Comparison of ENCODE assay signal across 8 cellular contexts in genomic region chr15:88894348-88894818, GRCh38. TPM values are rescaled to one million over a fixed set of nuclear protein-coding genes. Genes with fewer than 3 reads are reported as not detected.
DNase-seq lines count a peak whose midpoint lies in the region; ATAC-seq lines count a peak whose summit lies in the region.

No MANE protein-coding gene starts in this region.

- no peak overlapping the region for H2AK5ac ChIP-seq in mesenchymal stem cell (ENCODE audit: low read length, severe bottlenecking)

- peaks cover 27% of the 10 kb centered on the region for H3K4me1 ChIP-seq in HUES48 (ENCODE audit: control insufficient read depth, insufficient read depth, low read length)
- H3K4me1 ChIP-seq in mesenchymal stem cell (ENCODE audit: control insufficient read depth, insufficient read depth, low read depth, low read length) = peaks cover 29% of the 10 kb centered on the region

- H3K27ac ChIP-seq in HUES48 (ENCODE audit: low read depth, low read length) (no peak overlapping the region), mesenchymal stem cell (ENCODE audit: low read length, poor library complexity, severe bottlenecking) (no peak overlapping the region)

- peaks cover 17% of the 10 kb centered on the region for H3K36me3 ChIP-seq in HUES48 (ENCODE audit: control insufficient read depth, insufficient read depth, low read length)
- peaks cover 0 to 13% of the 10 kb centered on the region in 2 experiments for H3K36me3 ChIP-seq in mesenchymal stem cell (ENCODE audit: control insufficient read depth in 1 of 2, insufficient read depth in 2 of 2, low read depth in 1 of 2, low read length in 2 of 2)

- no peak overlapping the region for H3K18ac ChIP-seq in mesenchymal stem cell (ENCODE audit: low read depth in 1 of 2, low read length in 2 of 2)

- H3K27me3 ChIP-seq in HUES48 (ENCODE audit: control insufficient read depth, insufficient read depth, low read length) (peaks cover 15% of the 10 kb centered on the region), mesenchymal stem cell (ENCODE audit: control insufficient read depth in 1 of 2, insufficient read depth in 1 of 2, low read length in 2 of 2) (peaks cover 14 to 27% of the 10 kb centered on the region in 2 experiments)

- no peak overlapping the region for H4K8ac ChIP-seq in mesenchymal stem cell (ENCODE audit: low read length)

- H3K79me1 ChIP-seq in mesenchymal stem cell (replicated peaks; ENCODE audit: low read length, poor library complexity, severe bottlenecking) = no peaks in the 10 kb centered on the region

- WGBS in mesenchymal stem cell = 3% methylated on average over 23 of the region's 23 CpGs

- H3K23ac ChIP-seq in mesenchymal stem cell (ENCODE audit: low read length in 2 of 2) = no peak overlapping the region

- no peak overlapping the region for H2BK120ac ChIP-seq in mesenchymal stem cell (ENCODE audit: low read depth, low read length)

- H2BK5ac ChIP-seq in mesenchymal stem cell (ENCODE audit: low read depth, low read length, poor library complexity, severe bottlenecking) = no peak overlapping the region

- 0 out of 2 replicates have a peak overlapping the region, but pooled peaks have one; percentile 17 for H3K9ac ChIP-seq in HUES48 (ENCODE audit: low read depth, low read length)
- no peak overlapping the region for H3K9ac ChIP-seq in mesenchymal stem cell (ENCODE audit: low read length)

- peak overlapping the region; percentile 95 for H3K4me2 ChIP-seq in mesenchymal stem cell (ENCODE audit: low read length, poor library complexity, severe bottlenecking)

- no peak for ATAC-seq in GM21515 (IDR thresholded peaks at IDR 0.05; ENCODE audit: unreplicated experiment)

- no peak overlapping the region for H2BK15ac ChIP-seq in mesenchymal stem cell (ENCODE audit: low read depth, poor library complexity, severe bottlenecking)

- no peaks in the 10 kb centered on the region for H3K9me3 ChIP-seq in HUES48 (ENCODE audit: control insufficient read depth, insufficient read depth, low read length)
- no peaks in the 10 kb centered on the region for H3K9me3 ChIP-seq in mesenchymal stem cell (ENCODE audit: control insufficient read depth, low read length)

- H2BK12ac ChIP-seq in mesenchymal stem cell (ENCODE audit: low read length in 2 of 2) = no peak overlapping the region

- H3K4me3 ChIP-seq in HUES48 (ENCODE audit: low read depth, low read length) (peak overlapping the region; percentile 70), mesenchymal stem cell (ENCODE audit: insufficient read depth in 1 of 2, low read depth in 1 of 2, low read length in 2 of 2) (peak overlapping the region in 1 of 2 experiments; percentile 72)

- H2AFZ ChIP-seq in mesenchymal stem cell (ENCODE audit: low read depth, low read length) = no peak overlapping the region

- H4K91ac ChIP-seq in mesenchymal stem cell (ENCODE audit: low read length) = no peak overlapping the region

- H3K14ac ChIP-seq in mesenchymal stem cell (ENCODE audit: low read length in 2 of 2) = no peak overlapping the region

- H3K4ac ChIP-seq in mesenchymal stem cell (ENCODE audit: low read depth in 1 of 2, low read length in 2 of 2) = no peak overlapping the region

- peak; percentile 14 for DNase-seq in DMS79 treated with DMSO at 0.1 percent for 48 hours (lab: John Stamatoyannopoulos, UW)
- DNase-seq in DMS79 (lab: John Stamatoyannopoulos, UW) = no peak
- peak; percentile 85 for DNase-seq in activated CD4-positive, CD25-positive, alpha-beta regulatory T cell treated with anti-CD3 and anti-CD28 coated beads, Interleukin-2, amount 50 U/mL, for 72 hours
- DNase-seq in cerebellum (ENCODE audit: low spot score) = peak; percentile 14
- DNase-seq in mesenchymal stem cell = peak; percentile 26
- peak; percentile 71 to 81 for DNase-seq in stimulated activated CD8-positive, alpha-beta memory T cell treated with anti-CD3 and anti-CD28 coated beads, Interleukin-7, amount 100 ng/mL, for 1 hour (ENCODE audit: low read depth in 2 of 2)

RNA-seq across cellular contexts. Expression of gene HAPLN3, which starts 1.0 kb away (rescaled TPM):
- 9.6 TPM for total RNA-seq in cerebellum
- polyA plus RNA-seq in mesenchymal stem cell (2013, experiment 1 of 2) = 0.98 TPM
- 1.1 TPM for polyA plus RNA-seq in mesenchymal stem cell (2013, experiment 2 of 2)

RNA-seq across cellular contexts. Expression of gene MFGE8, which starts 18.8 kb away (rescaled TPM):
- total RNA-seq in cerebellum = 67.5 TPM
- 160 TPM for polyA plus RNA-seq in mesenchymal stem cell (2013, experiment 1 of 2)
- 152 TPM for polyA plus RNA-seq in mesenchymal stem cell (2013, experiment 2 of 2)
